In the genomic region with DNA sequence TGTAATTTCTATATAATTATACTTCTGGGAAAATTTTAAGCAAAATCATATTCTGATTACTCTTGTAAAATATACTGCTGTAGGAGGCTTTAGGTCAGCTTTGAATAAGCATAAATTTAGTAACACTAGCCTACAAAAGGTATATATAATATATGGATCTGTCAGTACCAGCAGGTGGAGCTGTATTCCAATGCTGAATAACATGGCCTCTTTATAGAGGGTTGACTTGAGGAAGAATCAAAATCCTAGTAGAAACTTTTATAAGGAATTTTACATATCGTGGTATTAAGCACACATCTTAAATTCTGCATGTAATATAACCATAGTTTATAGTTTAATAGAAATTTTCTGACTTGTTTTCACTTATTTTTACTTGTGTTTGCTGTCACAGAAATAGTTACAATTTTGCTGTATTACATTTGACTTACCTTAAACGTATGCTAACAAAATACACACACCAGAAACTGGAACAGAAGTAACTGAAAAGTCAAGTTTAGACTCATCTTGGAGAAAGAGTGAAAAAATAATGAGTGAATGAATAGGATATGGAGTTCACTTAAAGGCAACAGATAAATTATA, we compare ENCODE assay signal across 1 cellular context.
TF ChIP-seq lines count a peak whose summit lies in the region.

No MANE protein-coding gene starts in this region.

TF ChIP-seq in HEK293, 187 proteins besides CTCF, POLR2A, EP300 and RAD21 (continued from another document):
- TF ChIP-seq BCL11A (tag by site-specific recombination; IDR thresholded peaks at IDR 0.05; ENCODE audit: low read depth) (no peak), ZNF670 (tag by site-specific recombination; IDR thresholded peaks at IDR 0.05; ENCODE audit: low read depth) (no peak)
